Comparison of ENCODE assay signal across 8 cellular contexts in genomic region chr4:138681000-138681604, GRCh38.
DNase-seq lines count a peak whose midpoint lies in the region; ATAC-seq and TF ChIP-seq lines count a peak whose summit lies in the region.

No MANE protein-coding gene starts in this region.

- no peaks in the 10 kb centered on the region for H3K36me3 ChIP-seq in brain microvascular endothelial cell (replicated peaks)

- no peak overlapping the region for H3K4me3 ChIP-seq in brain microvascular endothelial cell (ENCODE audit: low read depth, low read length)

- H3K27ac ChIP-seq in brain microvascular endothelial cell, result no peak overlapping the region

- TF ChIP-seq CTCF in brain microvascular endothelial cell (IDR thresholded peaks at IDR 0.05; ENCODE audit: low read depth, low read length, missing control alignments), result peak; percentile 85

- in situ Hi-C loops in brain microvascular endothelial cell (cut with HindIII; ENCODE audit: low pct_ligation_motif_present, low sequenced_read_pairs), result no loop called here

- H3K27me3 ChIP-seq in brain microvascular endothelial cell (replicated peaks), result no peaks in the 10 kb centered on the region

- DNase-seq in activated gamma-delta T cell treated with Interleukin-2 at 50 U/mL for 16 hours (peak; percentile 61), activated gamma-delta T cell (lab: John Stamatoyannopoulos, UW) (no peak), NCI-H2029 treated with DMSO at 0.1 percent for 48 hours (lab: John Stamatoyannopoulos, UW) (peak; percentile 72), UCSD-AML1 (lab: John Stamatoyannopoulos, UW; ENCODE audit: unreplicated experiment) (peak; percentile 48), brain microvascular endothelial cell (peak; percentile 66), iPS-NIHi7 (ENCODE audit: extremely low spot score) (peak; percentile 68)
- peak; percentile 36 to 64 (median 61) for DNase-seq in stimulated activated CD4-positive, alpha-beta T cell treated with anti-CD3 and anti-CD28 coated beads, Interleukin-12 subunit alpha, Interleukin-12 subunit beta, amount 100 ng/mL, for 48 hours (ENCODE audit: low read depth in 2 of 3, low spot score in 1 of 3)

- ATAC-seq in HG02981 (IDR thresholded peaks at IDR 0.05; ENCODE audit: unreplicated experiment), result peak; percentile 82
